ENCODE assay signal across 29 cellular contexts in the genomic region with DNA sequence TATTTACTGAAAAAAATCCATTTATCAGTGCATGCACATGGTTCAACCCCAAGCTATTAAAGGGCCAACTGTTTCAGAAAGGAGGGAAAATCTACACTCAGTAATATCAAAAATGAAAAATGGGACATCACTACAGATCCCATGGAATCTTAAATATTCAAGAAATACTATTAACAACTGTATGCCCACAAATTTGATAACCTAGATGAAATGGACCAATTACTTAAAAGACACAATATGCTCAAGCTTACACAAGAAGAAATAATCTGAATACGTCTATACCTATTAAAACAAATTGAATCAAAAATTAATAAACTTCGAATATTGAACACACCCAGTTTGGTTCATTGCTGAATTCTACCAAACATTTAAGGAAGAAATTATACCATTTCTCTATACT.
"Had no signal": no experiment of that assay in that cellular context is flagged by ENCODE, and none has a peak within 500 bp of the region (broad histone marks: within the 10 kb centered on the region; RNA-seq: fewer than 3 reads in every experiment).

No MANE protein-coding gene starts in this region.

- H3K4me3 Mint-ChIP-seq: stimulated activated effector memory CD8-positive, alpha-beta T cell treated with anti-CD3 and anti-CD28 coated beads, Interleukin-12 subunit alpha, Interleukin-12 subunit beta, amount 100 ng/mL, for 72 hours; stimulated activated memory B cell treated with anti-CD40 and anti-IgM and Interleukin-4, amounts not matched to agents 10 μg/mL and 1 μg/mL and 100 μg/mL, for 72 hours; stimulated activated naive B cell treated with anti-CD40 and anti-IgM and Interleukin-4, amounts not matched to agents 10 μg/mL and 1 μg/mL and 100 μg/mL, for 72 hours; stimulated activated naive CD8-positive, alpha-beta T cell treated with anti-CD3 and anti-CD28 coated beads, Interleukin-15, amount 100 ng/mL, for 72 hours; stimulated activated naive CD8-positive, alpha-beta T cell treated with anti-CD3 and anti-CD28 coated beads, Interleukin-15, Interleukin-2, amounts not matched to agents 100 ng/mL and 50 ng/mL, for 24 hours; type B pancreatic cell had no signal

- H3K27ac Mint-ChIP-seq: stimulated activated effector memory CD8-positive, alpha-beta T cell treated with anti-CD3 and anti-CD28 coated beads, Interleukin-12 subunit alpha, Interleukin-12 subunit beta, amount 100 ng/mL, for 72 hours; stimulated activated memory B cell treated with anti-CD40 and anti-IgM and Interleukin-4, amounts not matched to agents 10 μg/mL and 1 μg/mL and 100 μg/mL, for 72 hours; stimulated activated naive B cell treated with anti-CD40 and anti-IgM and Interleukin-4, amounts not matched to agents 10 μg/mL and 1 μg/mL and 100 μg/mL, for 72 hours; stimulated activated naive CD8-positive, alpha-beta T cell treated with anti-CD3 and anti-CD28 coated beads, Interleukin-15, Interleukin-2, amounts not matched to agents 100 ng/mL and 50 ng/mL, for 24 hours; type B pancreatic cell had no signal

- H3K9me3 ChIP-seq: stomach, suprapubic skin, testis, thyroid gland, transverse colon, upper lobe of left lung, upper lobe of right lung, vagina had no signal

- H3K4me3 ChIP-seq: stomach, suprapubic skin, testis, thoracic aorta, thyroid gland, tibial artery, tibial nerve, transverse colon, upper lobe of left lung, upper lobe of right lung, uterus, vagina had no signal

- DNase-seq: stimulated activated CD4-positive, alpha-beta T cell treated with anti-CD3 and anti-CD28 coated beads, Interleukin-2, amount 100 ng/mL, for 48 hours; stimulated activated CD4-positive, alpha-beta T cell treated with anti-CD3 and anti-CD28 coated beads, Interleukin-4, amount 100 ng/mL, for 1 hour; stimulated activated CD4-positive, alpha-beta T cell treated with anti-CD3 and anti-CD28 coated beads, Interleukin-4, amount 100 ng/mL, for 24 hours; stimulated activated CD4-positive, alpha-beta T cell treated with anti-CD3 and anti-CD28 coated beads, Interleukin-4, amount 100 ng/mL, for 4 hours; stimulated activated CD8-positive, alpha-beta memory T cell treated with anti-CD3 and anti-CD28 coated beads, Interleukin-4, amount 100 ng/mL, for 48 hours; stimulated activated naive B cell treated with anti-CD40 and anti-IgM and Interleukin-4, amounts not matched to agents 10 μg/mL and 1 μg/mL and 100 μg/mL, for 72 hours; stimulated activated naive CD4-positive, alpha-beta T cell; stimulated activated naive CD4-positive, alpha-beta T cell treated with Interleukin-2 at 50 U/mL for 16 hours; stimulated activated naive CD8-positive, alpha-beta T cell treated with anti-CD3 and anti-CD28 coated beads, Interleukin-15, amount 100 ng/mL, for 72 hours; stimulated activated naive CD8-positive, alpha-beta T cell treated with anti-CD3 and anti-CD28 coated beads, Interleukin-15, Interleukin-2, amounts not matched to agents 100 U/mL and 50 U/mL, for 24 hours; stomach; substantia nigra; testis; thyroid gland; tibial artery; transverse colon; trophoblast cell; upper lobe of left lung; upper lobe of right lung; uterus had no signal

- H3K27ac ChIP-seq: stomach, suprapubic skin, testis, thoracic aorta, thyroid gland, tibial artery, tibial nerve, transverse colon, upper lobe of left lung, upper lobe of right lung, uterus, vagina had no signal

- H3K4me1 ChIP-seq: upper lobe of left lung, upper lobe of right lung, uterus had no signal

- FAIRE-seq: urothelium cell line had no signal

- H3K27me3 Mint-ChIP-seq: stimulated activated memory B cell treated with anti-CD40 and anti-IgM and Interleukin-4, amounts not matched to agents 10 μg/mL and 1 μg/mL and 100 μg/mL, for 72 hours; stimulated activated naive B cell treated with anti-CD40 and anti-IgM and Interleukin-4, amounts not matched to agents 10 μg/mL and 1 μg/mL and 100 μg/mL, for 72 hours; stimulated activated naive CD8-positive, alpha-beta T cell treated with anti-CD3 and anti-CD28 coated beads, Interleukin-15, amount 100 ng/mL, for 72 hours; stimulated activated naive CD8-positive, alpha-beta T cell treated with anti-CD3 and anti-CD28 coated beads, Interleukin-15, Interleukin-2, amounts not matched to agents 100 ng/mL and 50 ng/mL, for 24 hours; type B pancreatic cell had no signal

- ATAC-seq: stimulated activated effector memory CD8-positive, alpha-beta T cell treated with anti-CD3 and anti-CD28 coated beads, Interleukin-12 subunit alpha, Interleukin-12 subunit beta, amount 100 ng/mL, for 72 hours; stimulated activated memory B cell treated with anti-CD40 and anti-IgM and Interleukin-4, amounts not matched to agents 10 μg/mL and 1 μg/mL and 100 μg/mL, for 72 hours; stimulated activated naive B cell treated with anti-CD40 and anti-IgM and Interleukin-4, amounts not matched to agents 10 μg/mL and 1 μg/mL and 100 μg/mL, for 72 hours; stimulated activated naive CD8-positive, alpha-beta T cell treated with anti-CD3 and anti-CD28 coated beads, Interleukin-15, amount 100 ng/mL, for 72 hours; stimulated activated naive CD8-positive, alpha-beta T cell treated with anti-CD3 and anti-CD28 coated beads, Interleukin-15, Interleukin-2, amounts not matched to agents 100 U/mL and 50 U/mL, for 24 hours; upper lobe of right lung had no signal

- H3K36me3 ChIP-seq: thoracic aorta, transverse colon, uterus had no signal

- H3K27me3 ChIP-seq: stomach, suprapubic skin, testis, thyroid gland, tibial artery, tibial nerve, transverse colon, upper lobe of left lung, upper lobe of right lung, uterus, vagina had no signal
